Comparison of ENCODE assay signal across 8 cellular contexts in genomic region chr20:667351-668034, GRCh38. TPM values are rescaled to one million over a fixed set of nuclear protein-coding genes. Genes with fewer than 3 reads are reported as not detected.
A peak's percentile ranks its signal among the peaks of the same experiment; 100 is the strongest.
DNase-seq lines count a peak whose midpoint lies in the region; TF ChIP-seq lines count a peak whose summit lies in the region.

No MANE protein-coding gene starts in this region.

- intact Hi-C loops in esophagus muscularis mucosa (cut with DNase I) (loop anchor here (5.0 kb wide), 1 partner anchor 105 kb away; no protein-coding TSS in a partner anchor), vagina (cut with DNase I) (loop anchor here (1.0 kb wide), 1 partner anchor 110 kb away; no protein-coding TSS in a partner anchor)

- 26% methylated on average over 9 of the region's 9 CpGs for WGBS in esophagus muscularis mucosa

- no peaks in the 10 kb centered on the region for H3K79me2 ChIP-seq in osteoblast (ENCODE audit: insufficient read depth, low read length)

- H3K4me3 ChIP-seq in esophagus muscularis mucosa: no peak overlapping the region
- no peak overlapping the region for H3K4me3 ChIP-seq in osteoblast (ENCODE audit: insufficient read depth, low read length)
- H3K4me3 ChIP-seq in vagina: no peak overlapping the region

- peak; percentile 66 to 78 (median 67) for TF ChIP-seq CTCF in esophagus muscularis mucosa (IDR thresholded peaks at IDR 0.05)
- TF ChIP-seq CTCF in osteoblast (IDR thresholded peaks at IDR 0.05; ENCODE audit: extremely low read depth, low read depth, low read length): peak; percentile 97
- peak; percentile 26 to 45 (median 36) for TF ChIP-seq CTCF in vagina (IDR thresholded peaks at IDR 0.05)

- H3K36me3 ChIP-seq in esophagus muscularis mucosa (no peaks in the 10 kb centered on the region), osteoblast (ENCODE audit: insufficient read depth, low read length) (no peaks in the 10 kb centered on the region), vagina (no peaks in the 10 kb centered on the region)

- no peaks in the 10 kb centered on the region for H3K9me3 ChIP-seq in esophagus muscularis mucosa
- no peaks in the 10 kb centered on the region for H3K9me3 ChIP-seq in osteoblast (ENCODE audit: low read depth, low read length)
- no peaks in the 10 kb centered on the region for H3K9me3 ChIP-seq in vagina

- peaks cover 3% of the 10 kb centered on the region for H4K20me1 ChIP-seq in osteoblast (ENCODE audit: insufficient read depth, low read length)

- H3K27me3 ChIP-seq in esophagus muscularis mucosa (peaks cover 0 to 97% (median 48%) of the 10 kb centered on the region in 4 donors), osteoblast (ENCODE audit: insufficient read depth, low read length) (peaks cover 54% of the 10 kb centered on the region), vagina (peaks cover 6% of the 10 kb centered on the region)

- peak; percentile 75 for DNase-seq in DMS 273 (lab: John Stamatoyannopoulos, UW; ENCODE audit: unreplicated experiment)
- no peak for DNase-seq in DMS 273 treated with DMSO at 0.1 percent for 48 hours (lab: John Stamatoyannopoulos, UW)
- DNase-seq in NAMALWA (ENCODE audit: low spot score): peak; percentile 71
- peak; percentile 53 for DNase-seq in activated T-cell treated with anti-CD3 and anti-CD28 coated beads for 1 hour (ENCODE audit: low read depth)
- DNase-seq in esophagus muscularis mucosa (ENCODE audit: extremely low spot score): no peak
- peak; percentile 96 for DNase-seq in osteoblast (ENCODE audit: insufficient read length, low spot score, missing footprints)
- DNase-seq in vagina (ENCODE audit: extremely low spot score in 2 of 2): no peak
- no peak for DNase-seq in pons (ENCODE audit: low spot score)

- no peak for TF ChIP-seq POLR2A in esophagus muscularis mucosa (IDR thresholded peaks at IDR 0.05; ENCODE audit: low read depth)
- no peak for TF ChIP-seq POLR2A in vagina (IDR thresholded peaks at IDR 0.05)

- H3K27ac ChIP-seq in esophagus muscularis mucosa (replicated peaks in 1 of 4) (no peak overlapping the region), osteoblast (ENCODE audit: low read depth, low read length) (no peak overlapping the region), vagina (no peak overlapping the region)

- H2AFZ ChIP-seq in osteoblast (ENCODE audit: low read length): no peak overlapping the region

- H3K4me1 ChIP-seq in esophagus muscularis mucosa: peaks cover 5 to 22% (median 7%) of the 10 kb centered on the region in 4 donors
- no peaks in the 10 kb centered on the region for H3K4me1 ChIP-seq in osteoblast (ENCODE audit: insufficient read depth, low read length)
- no peaks in the 10 kb centered on the region for H3K4me1 ChIP-seq in vagina

- H3K4me2 ChIP-seq in osteoblast (ENCODE audit: insufficient read depth, low read length): no peak overlapping the region

- no peak for TF ChIP-seq EP300 in esophagus muscularis mucosa (IDR thresholded peaks at IDR 0.05)

RNA-seq across cellular contexts. Expression of gene SCRT2, which starts 8.1 kb away (rescaled TPM):
- total RNA-seq in esophagus muscularis mucosa: not detected
- total RNA-seq in osteoblast: not detected in 2 replicates
- total RNA-seq in vagina: not detected

RNA-seq across cellular contexts. Expression of gene SRXN1, which starts 14.5 kb away (rescaled TPM):
- 10 to 100 TPM; 37.0 to 58.2 (median 41.4) TPM for total RNA-seq in esophagus muscularis mucosa
- 60.1 and 65.1 TPM in 2 replicates for total RNA-seq in osteoblast
- 23.8 TPM for total RNA-seq in vagina

RNA-seq across cellular contexts. Expression of gene TCF15, which starts 57.4 kb away (rescaled TPM):
- total RNA-seq in esophagus muscularis mucosa: 1 to 10 TPM; 2.3 to 5.7 (median 3.3) TPM
- total RNA-seq in osteoblast: not detected in 2 replicates
- not detected for total RNA-seq in vagina

Comparison
In these comparisons a context has a peak if more than half of its experiments do, and no peak if none do; other contexts are left out.
1. DNase-seq: peak in DMS 273 (single experiment), NAMALWA (single experiment), activated T-cell treated with anti-CD3 and anti-CD28 coated beads for 1 hour (single experiment) and osteoblast (single experiment); none in DMS 273 treated with DMSO at 0.1 percent for 48 hours (single experiment), esophagus muscularis mucosa (single experiment), vagina (0 of 2) and pons (single experiment).
2. CTCF ChIP-seq: peak in every context shown above with its lines; median percentile 97 in osteoblast; 67 in esophagus muscularis mucosa; 36 in vagina.